Comparison of ENCODE assay signal across 11 cellular contexts in genomic region chr7:2233876-2234275, GRCh38. TPM values are rescaled to one million over a fixed set of nuclear protein-coding genes. Genes with fewer than 3 reads are reported as not detected.
DNase-seq lines count a peak whose midpoint lies in the region; ATAC-seq, FAIRE-seq and TF ChIP-seq lines count a peak whose summit lies in the region.
"Had no signal": no experiment of that assay in that cellular context is flagged by ENCODE, and none has a peak within 500 bp of the region (broad histone marks: within the 10 kb centered on the region; RNA-seq: fewer than 3 reads in every experiment).

No MANE protein-coding gene starts in this region.

- in situ Hi-C loops in K562 (cut with MboI), result no loop called here
- in situ Hi-C loops in GM13977 (cut with MboI; ENCODE audit: low pct_unique_long_range_greater_than_20kb, low sequenced_read_pairs, unreplicated experiment), result loop anchor here (10.0 kb wide), 1 partner anchor 111 kb away; no protein-coding TSS in a partner anchor

- no peak overlapping the region for H3K27ac ChIP-seq in CD8-positive, alpha-beta memory T cell (ENCODE audit: low read depth, low read length)
- no peak overlapping the region for H3K27ac ChIP-seq in HUES64 (ENCODE audit: low read depth, low read length)
- no peak overlapping the region for H3K27ac ChIP-seq in K562 (ENCODE audit: extremely low read depth, low read depth, low read length)

- H3K27ac Mint-ChIP-seq in CD8-positive, alpha-beta memory T cell, result peak overlapping the region in 1 of 8 donors; percentile 54
- H3K27ac Mint-ChIP-seq in natural killer cell, result no peak overlapping the region

- TF ChIP-seq CTCF in K562 (IDR thresholded peaks at IDR 0.05 in 2 of 3, conservative IDR thresholded peaks at IDR 0.05 in 1 of 3; ENCODE audit: insufficient read depth in 2 of 3, low read depth in 1 of 3, low read length in 3 of 3) (no peak), natural killer cell (IDR thresholded peaks at IDR 0.05) (no peak), GM13977 (IDR thresholded peaks at IDR 0.05; ENCODE audit: extremely low read depth, insufficient read depth, missing control alignments) (no peak)

- intact Hi-C loops in K562 (cut with micrococcal nuclease) (no loop called here), natural killer cell (cut with micrococcal nuclease) (no loop called here)

- no peak overlapping the region for H2AFZ ChIP-seq in K562 (ENCODE audit: low read depth, low read length)

- H3K4me1 Mint-ChIP-seq in CD8-positive, alpha-beta memory T cell, result peaks cover 31 to 47% (median 33%) of the 10 kb centered on the region in 3 donors
- H3K4me1 Mint-ChIP-seq in natural killer cell, result peaks cover 28 to 33% of the 10 kb centered on the region in 2 donors

- no peak overlapping the region for H3K4me3 ChIP-seq in CD8-positive, alpha-beta memory T cell (ENCODE audit: low read length)
- H3K4me3 ChIP-seq in HUES64 (ENCODE audit: low read length) (peak overlapping the region; percentile 97; the same call in 1 of the 2 replicates), K562 (no peak overlapping the region)

- no peak for TF ChIP-seq RAD21 in K562 (CRISPR knock-in tag; conservative IDR thresholded peaks at IDR 0.05 in 1 of 2, IDR thresholded peaks at IDR 0.05 in 1 of 2)

- H3K36me3 Mint-ChIP-seq in CD8-positive, alpha-beta memory T cell, result peaks cover 0 to 49% (median 11%) of the 10 kb centered on the region in 3 donors
- no peaks in the 10 kb centered on the region for H3K36me3 Mint-ChIP-seq in natural killer cell

- no peak for TF ChIP-seq POLR2A in K562 (conservative IDR thresholded peaks at IDR 0.05)

- peaks cover 28% of the 10 kb centered on the region for H3K4me1 ChIP-seq in CD8-positive, alpha-beta memory T cell (ENCODE audit: insufficient read depth, low read length)
- H3K4me1 ChIP-seq in HUES64 (ENCODE audit: insufficient read depth, low read length) (0 out of 2 replicates have a peak, but pooled peaks cover 5% of the 10 kb centered on the region), K562 (replicated peaks in 1 of 2; ENCODE audit: control insufficient read depth in 2 of 2, insufficient read depth in 2 of 2, low read length in 2 of 2) (peaks cover 3 to 11% of the 10 kb centered on the region in 2 experiments; a peak in 3 of 5 replicates)

- H3K9me3 Mint-ChIP-seq in CD8-positive, alpha-beta memory T cell, result no peaks in the 10 kb centered on the region
- no peaks in the 10 kb centered on the region for H3K9me3 Mint-ChIP-seq in natural killer cell

- H3K4me3 Mint-ChIP-seq in CD8-positive, alpha-beta memory T cell, result peak overlapping the region; percentile 60 to 96 (median 67)
- H3K4me3 Mint-ChIP-seq in natural killer cell, result peak overlapping the region; percentile 45

- DNase-seq in CD8-positive, alpha-beta memory T cell, result no peak
- DNase-seq in K562 (ENCODE audit: extremely low read depth in 1 of 4, low spot score in 3 of 4) (no peak), natural killer cell (no peak), DMS 273 (lab: John Stamatoyannopoulos, UW; ENCODE audit: unreplicated experiment) (no peak), GM13977 (ENCODE audit: low spot score) (no peak), urothelium cell line (ENCODE audit: low spot score) (no peak)
- DNase-seq: activated CD4-positive, alpha-beta T cell treated with anti-CD3 and anti-CD28 coated beads for 48 hours; adrenal gland; effector CD8-positive, alpha-beta T cell; testis had no signal

- H3K9me1 ChIP-seq in K562 (ENCODE audit: control insufficient read depth, insufficient read depth, low read length), result no peaks in the 10 kb centered on the region

- CTCF ChIA-PET in CD8-positive, alpha-beta memory T cell (lab: Charles Lee), result no interaction called here
- CTCF ChIA-PET in K562 (lab: Yijun Ruan, JAX; ENCODE audit: low intra/inter-chr PET ratio), result no interaction called here

- H3K27me3 ChIP-seq in CD8-positive, alpha-beta memory T cell (ENCODE audit: insufficient read depth, low read length, poor library complexity, severe bottlenecking), result no peaks in the 10 kb centered on the region
- H3K27me3 ChIP-seq in HUES64 (ENCODE audit: insufficient read depth, low read length), result no peaks in the 10 kb centered on the region
- no peaks in the 10 kb centered on the region for H3K27me3 ChIP-seq in K562 (ENCODE audit: control insufficient read depth in 2 of 2, insufficient read depth in 2 of 2, low read length in 2 of 2)
- H3K27me3 ChIP-seq: adrenal gland, testis had no signal

- FAIRE-seq in K562 (lab: Jason Lieb, UNC), result no peak
- no peak for FAIRE-seq in urothelium cell line (lab: Jason Lieb, UNC)

- ATAC-seq in K562 (no peak), natural killer cell (no peak)

- H3K79me2 ChIP-seq in K562 (ENCODE audit: control insufficient read depth, insufficient read depth, low read length), result peaks cover 44% of the 10 kb centered on the region

- H3K4me2 ChIP-seq in K562 (ENCODE audit: insufficient read depth, low read length), result no peak overlapping the region

- H3K9me3 ChIP-seq in CD8-positive, alpha-beta memory T cell (ENCODE audit: low read length), result no peaks in the 10 kb centered on the region
- no peaks in the 10 kb centered on the region for H3K9me3 ChIP-seq in HUES64 (ENCODE audit: insufficient read depth, low read depth, low read length)
- no peaks in the 10 kb centered on the region for H3K9me3 ChIP-seq in K562 (replicated peaks; ENCODE audit: control insufficient read depth, insufficient read depth, low read depth, low read length)
- H3K9me3 ChIP-seq: adrenal gland, testis had no signal

- TF ChIP-seq EP300 in K562 (IDR thresholded peaks at IDR 0.05; ENCODE audit: low read length), result no peak

- POLR2A ChIA-PET in CD8-positive, alpha-beta memory T cell (lab: Charles Lee), result no interaction called here
- POLR2A ChIA-PET in K562 (lab: Yijun Ruan, JAX), result interaction anchor here (0.6 to 1.8 kb wide), 3 partner anchors 11 to 159 kb away, joined by 3 to 6 read pairs (median 5); no protein-coding TSS in a partner anchor

- H3K36me3 ChIP-seq in CD8-positive, alpha-beta memory T cell (ENCODE audit: insufficient read depth, low read length), result peaks cover 14% of the 10 kb centered on the region
- H3K36me3 ChIP-seq in HUES64 (ENCODE audit: insufficient read depth, low read length) (peaks cover 63% of the 10 kb centered on the region), K562 (ENCODE audit: control insufficient read depth, insufficient read depth, low read length) (peaks cover 68% of the 10 kb centered on the region; the same call in 2 of the 3 replicates)

- H3K9ac ChIP-seq in HUES64 (ENCODE audit: low read depth, low read length) (no peak overlapping the region), K562 (ENCODE audit: insufficient read depth in 1 of 2, low read depth in 2 of 2, low read length in 2 of 2) (no peak overlapping the region)

- 88% methylated on average over 5 of the region's 6 CpGs for WGBS in HUES64
- WGBS in K562 (ENCODE audit: insufficient coverage, low coverage, missing lambda C conversion rate), result 72% methylated on average over 5 of the region's 6 CpGs

- H4K20me1 ChIP-seq in K562 (replicated peaks; ENCODE audit: control insufficient read depth, insufficient read depth, low read length), result no peaks in the 10 kb centered on the region

- no peaks in the 10 kb centered on the region for H3K27me3 Mint-ChIP-seq in CD8-positive, alpha-beta memory T cell
- H3K27me3 Mint-ChIP-seq in natural killer cell (ENCODE audit: low read depth in 2 of 2), result no peaks in the 10 kb centered on the region

- no TSS peak for BruUV-seq in K562 (replicated peaks; lab: Mats Ljungman, UMichigan)

RNA-seq across cellular contexts. Expression of gene MAD1L1, which starts 1.1 kb away (rescaled TPM):
- 10 to 100 TPM; 43.6 to 47.3 TPM for total RNA-seq in CD8-positive, alpha-beta memory T cell
- 185 TPM for polyA plus RNA-seq in CD8-positive, alpha-beta memory T cell
- 19.4 TPM for polyA plus RNA-seq in HUES64 (2013, experiment 1 of 2)
- 24.2 TPM for polyA plus RNA-seq in HUES64 (2013, experiment 2 of 2)
- 159 and 265 TPM in 2 replicates for total RNA-seq in K562 (2011; cell fraction: chromatin; rRNA removed; ENCODE audit: low replicate concordance)
- 94.7 and 113 TPM in 2 replicates for total RNA-seq in K562 (2011; cell fraction: nucleolus; rRNA removed)
- 88.9 and 95.8 TPM in 2 replicates for total RNA-seq in K562 (2011; cell fraction: nucleoplasm; rRNA removed)
- total RNA-seq in K562 (2014; rRNA removed), result 89.7 and 103 TPM in 2 replicates
- total RNA-seq in K562 (2014; rRNA removed; fragmentation: Illumina TruSeq; extraction: Trizol), result 6.8 and 12.3 TPM in 2 replicates
- 32.6 TPM in 2 replicates for total RNA-seq in K562 (2015; rRNA removed; fragmentation: Illumina TruSeq; extraction: Trizol)
- total RNA-seq in K562 (2021), result 67.4 and 75.3 TPM in 2 replicates
- 18.0 and 23.3 TPM in 2 replicates for polyA plus RNA-seq in K562 (2011; rRNA removed)
- 31.4 and 103 TPM in 2 replicates for polyA plus RNA-seq in K562 (2011; cell fraction: cytosol; rRNA removed)
- 23.7 and 53.1 TPM in 2 replicates for polyA plus RNA-seq in K562 (2011; cell fraction: nucleus; rRNA removed)
- 50.7 and 89.9 TPM in 2 replicates for polyA plus RNA-seq in K562 (2012)
- polyA plus RNA-seq in K562 (2014; fragmentation: Illumina TruSeq; extraction: Trizol), result 11.4 and 16.7 TPM in 2 replicates
- 1 to 10 TPM; 1.7 to 5.0 TPM for polyA plus RNA-seq in K562 (2014; fragmentation: Nextera tagmentation; extraction: Ambion mirVana)
- 53.5 and 65.3 TPM in 2 replicates for polyA plus RNA-seq in K562 (2014; rRNA removed)
- 14.5 and 17.9 TPM in 2 replicates for polyA minus RNA-seq in K562 (2011; rRNA and poly(A)+ RNA removed)
- 34.4 and 62.5 TPM in 2 replicates for polyA minus RNA-seq in K562 (2011; cell fraction: cytosol; rRNA and poly(A)+ RNA removed)
- polyA minus RNA-seq in K562 (2011; cell fraction: nucleus; rRNA and poly(A)+ RNA removed), result 21.5 and 31.9 TPM in 2 replicates
- total RNA-seq in natural killer cell, result 10 to 100 TPM; 53.6 to 81.2 (median 77.4) TPM

RNA-seq across cellular contexts. Expression of gene MRM2, which starts 8.1 kb away (rescaled TPM):
- total RNA-seq in CD8-positive, alpha-beta memory T cell, result 10 to 100 TPM; 51.6 to 54.2 TPM
- polyA plus RNA-seq in CD8-positive, alpha-beta memory T cell, result 35.6 TPM
- polyA plus RNA-seq in HUES64 (2013, experiment 1 of 2), result 44.4 TPM
- polyA plus RNA-seq in HUES64 (2013, experiment 2 of 2), result 39.4 TPM
- total RNA-seq in K562 (2011; cell fraction: chromatin; rRNA removed; ENCODE audit: low replicate concordance), result 24.0 and 38.8 TPM in 2 replicates
- total RNA-seq in K562 (2011; cell fraction: nucleolus; rRNA removed), result 23.0 and 36.2 TPM in 2 replicates
- 26.9 and 28.0 TPM in 2 replicates for total RNA-seq in K562 (2011; cell fraction: nucleoplasm; rRNA removed)
- 48.3 and 50.5 TPM in 2 replicates for total RNA-seq in K562 (2014; rRNA removed)
- 41.7 and 43.9 TPM in 2 replicates for total RNA-seq in K562 (2014; rRNA removed; fragmentation: Illumina TruSeq; extraction: Trizol)
- 45.9 and 50.7 TPM in 2 replicates for total RNA-seq in K562 (2015; rRNA removed; fragmentation: Illumina TruSeq; extraction: Trizol)
- total RNA-seq in K562 (2021), result 47.9 and 50.2 TPM in 2 replicates
- 29.3 and 32.4 TPM in 2 replicates for polyA plus RNA-seq in K562 (2011; rRNA removed)
- 19.7 and 23.9 TPM in 2 replicates for polyA plus RNA-seq in K562 (2011; cell fraction: cytosol; rRNA removed)
- polyA plus RNA-seq in K562 (2011; cell fraction: nucleus; rRNA removed), result 10.7 and 12.6 TPM in 2 replicates
- 34.0 and 47.0 TPM in 2 replicates for polyA plus RNA-seq in K562 (2012)
- 54.5 and 62.0 TPM in 2 replicates for polyA plus RNA-seq in K562 (2014; fragmentation: Illumina TruSeq; extraction: Trizol)
- polyA plus RNA-seq in K562 (2014; fragmentation: Nextera tagmentation; extraction: Ambion mirVana), result 100 to 1,000 TPM in 1 of 2 experiments, 10 to 100 TPM in 1; 70.4 to 116 TPM
- 44.1 and 50.2 TPM in 2 replicates for polyA plus RNA-seq in K562 (2014; rRNA removed)
- polyA minus RNA-seq in K562 (2011; rRNA and poly(A)+ RNA removed), result 20.5 and 21.4 TPM in 2 replicates
- polyA minus RNA-seq in K562 (2011; cell fraction: cytosol; rRNA and poly(A)+ RNA removed), result 13.3 and 21.0 TPM in 2 replicates
- 9.2 and 13.9 TPM in 2 replicates for polyA minus RNA-seq in K562 (2011; cell fraction: nucleus; rRNA and poly(A)+ RNA removed)
- total RNA-seq in natural killer cell, result 10 to 100 TPM in 2 of 3 donors, 1 to 10 TPM in 1; 7.9 to 12.0 (median 10.0) TPM

RNA-seq across cellular contexts. Expression of gene NUDT1, which starts 8.2 kb away (rescaled TPM):
- total RNA-seq in CD8-positive, alpha-beta memory T cell, result 10 to 100 TPM; 83.1 to 89.8 TPM
- 52.7 TPM for polyA plus RNA-seq in CD8-positive, alpha-beta memory T cell
- polyA plus RNA-seq in HUES64 (2013, experiment 1 of 2), result 67.1 TPM
- 70.0 TPM for polyA plus RNA-seq in HUES64 (2013, experiment 2 of 2)
- 6.3 and 17.2 TPM in 2 replicates for total RNA-seq in K562 (2011; cell fraction: chromatin; rRNA removed; ENCODE audit: low replicate concordance)
- 20.5 and 20.8 TPM in 2 replicates for total RNA-seq in K562 (2011; cell fraction: nucleolus; rRNA removed)
- 16.0 and 16.9 TPM in 2 replicates for total RNA-seq in K562 (2011; cell fraction: nucleoplasm; rRNA removed)
- total RNA-seq in K562 (2014; rRNA removed), result 73.3 and 79.6 TPM in 2 replicates
- 12.7 and 25.8 TPM in 2 replicates for total RNA-seq in K562 (2014; rRNA removed; fragmentation: Illumina TruSeq; extraction: Trizol)
- total RNA-seq in K562 (2015; rRNA removed; fragmentation: Illumina TruSeq; extraction: Trizol), result 45.8 and 48.5 TPM in 2 replicates
- total RNA-seq in K562 (2021), result 39.3 and 44.8 TPM in 2 replicates
- 26.0 and 32.1 TPM in 2 replicates for polyA plus RNA-seq in K562 (2011; rRNA removed)
- 42.4 and 49.5 TPM in 2 replicates for polyA plus RNA-seq in K562 (2011; cell fraction: cytosol; rRNA removed)
- polyA plus RNA-seq in K562 (2011; cell fraction: nucleus; rRNA removed), result 35.5 and 42.6 TPM in 2 replicates
- 74.2 and 74.5 TPM in 2 replicates for polyA plus RNA-seq in K562 (2012)
- 29.6 and 41.1 TPM in 2 replicates for polyA plus RNA-seq in K562 (2014; fragmentation: Illumina TruSeq; extraction: Trizol)
- 10 to 100 TPM in 1 of 2 experiments, 1 to 10 TPM in 1; 5.3 to 16.2 TPM for polyA plus RNA-seq in K562 (2014; fragmentation: Nextera tagmentation; extraction: Ambion mirVana)
- 63.1 and 64.4 TPM in 2 replicates for polyA plus RNA-seq in K562 (2014; rRNA removed)
- 10.8 and 13.0 TPM in 2 replicates for polyA minus RNA-seq in K562 (2011; rRNA and poly(A)+ RNA removed)
- polyA minus RNA-seq in K562 (2011; cell fraction: cytosol; rRNA and poly(A)+ RNA removed), result 15.0 and 18.8 TPM in 2 replicates
- 6.9 and 7.9 TPM in 2 replicates for polyA minus RNA-seq in K562 (2011; cell fraction: nucleus; rRNA and poly(A)+ RNA removed)
- total RNA-seq in natural killer cell, result 10 to 100 TPM; 17.9 to 19.2 (median 18.2) TPM
